Comparison of ENCODE assay signal across 8 cellular contexts in the genomic region with DNA sequence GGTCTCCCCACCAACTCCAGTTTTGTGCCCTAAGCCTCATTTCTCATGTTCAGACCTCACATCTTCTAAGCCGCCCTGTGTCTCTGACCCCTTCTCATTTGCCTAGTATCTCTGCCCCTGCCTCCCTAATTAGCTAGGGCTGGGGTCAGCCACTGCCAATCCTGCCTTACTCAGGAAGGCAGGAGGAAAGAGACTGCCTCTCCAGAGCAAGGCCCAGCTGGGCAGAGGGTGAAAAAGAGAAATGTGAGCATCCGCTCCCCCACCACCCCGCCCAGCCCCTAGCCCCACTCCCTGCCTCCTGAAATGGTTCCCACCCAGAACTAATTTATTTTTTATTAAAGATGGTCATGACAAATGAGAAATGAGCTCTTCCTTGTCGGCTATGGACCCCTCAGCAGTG. TPM values are rescaled to one million over a fixed set of nuclear protein-coding genes. Genes with fewer than 3 reads are reported as not detected.
A peak's percentile ranks its signal among the peaks of the same experiment; 100 is the strongest.
DNase-seq lines count a peak whose midpoint lies in the region; ATAC-seq and TF ChIP-seq lines count a peak whose summit lies in the region.

No MANE protein-coding gene starts in this region.

- no peak overlapping the region for H2AFZ ChIP-seq in OCI-LY3 (ENCODE audit: low read depth, low read length)

- peaks cover 77% of the 10 kb centered on the region for H3K4me1 Mint-ChIP-seq in nephron progenitor cell

- no peak for ATAC-seq in HG02610 (IDR thresholded peaks at IDR 0.05; ENCODE audit: unreplicated experiment)

- H3K4me3 ChIP-seq in BJ (ENCODE audit: low read depth, low read length) (peak overlapping the region; percentile 47), OCI-LY3 (ENCODE audit: low read length) (peak overlapping the region; percentile 80)

- POLR2A ChIA-PET in BJ (lab: Charles Lee) = interaction anchor here (0.5 to 1.2 kb wide), 2 partner anchors 19 to 500 kb away, joined by 4 to 5 read pairs; partner anchors contain the start of gene MCL1

- peak overlapping the region; percentile 96 for H3K4me2 ChIP-seq in OCI-LY3 (ENCODE audit: low read length)

- peaks cover 51% of the 10 kb centered on the region for H3K4me1 ChIP-seq in OCI-LY3 (ENCODE audit: low read length)

- peaks cover 39% of the 10 kb centered on the region for H3K79me2 ChIP-seq in OCI-LY3 (ENCODE audit: low read length)

- DNase-seq in BJ (ENCODE audit: low read depth) (no peak), ecto neural progenitor cell (ENCODE audit: low spot score) (peak; percentile 45), nephron progenitor cell (no peak), pons (ENCODE audit: low spot score) (no peak), hypothalamus (lab: John Stamatoyannopoulos, UW) (no peak)
- no peak for DNase-seq in stimulated activated CD4-positive, alpha-beta T cell treated with anti-CD3 and anti-CD28 coated beads, Interleukin-15, amount 100 ng/mL, for 24 hours

- H3K27ac ChIP-seq in OCI-LY3 (ENCODE audit: low read length) = no peak overlapping the region; the same call in 1 of the 2 replicates

- no peaks in the 10 kb centered on the region for H3K36me3 Mint-ChIP-seq in nephron progenitor cell (ENCODE audit: low read depth)

- H3K27me3 ChIP-seq in BJ (ENCODE audit: control insufficient read depth, insufficient read depth, low read length) (no peaks in the 10 kb centered on the region), OCI-LY3 (ENCODE audit: low read depth, low read length) (no peaks in the 10 kb centered on the region)

- H3K9me3 Mint-ChIP-seq in nephron progenitor cell = no peaks in the 10 kb centered on the region

- H3K9ac ChIP-seq in OCI-LY3 (ENCODE audit: low read length) = peak overlapping the region; percentile 94

- H3K27ac Mint-ChIP-seq in nephron progenitor cell = peak overlapping the region; percentile 100

- no peaks in the 10 kb centered on the region for H3K9me3 ChIP-seq in OCI-LY3 (ENCODE audit: insufficient read depth, low read length)

- peak overlapping the region; percentile 86 for H3K4me3 Mint-ChIP-seq in nephron progenitor cell

- no peaks in the 10 kb centered on the region for H4K20me1 ChIP-seq in OCI-LY3 (ENCODE audit: insufficient read depth, low read length)

- H3K36me3 ChIP-seq in BJ (ENCODE audit: control insufficient read depth, insufficient read depth, low read length) (peaks cover 6% of the 10 kb centered on the region), OCI-LY3 (replicated peaks; ENCODE audit: low read depth, low read length) (no peaks in the 10 kb centered on the region)

- no peak for TF ChIP-seq CTCF in BJ (IDR thresholded peaks at IDR 0.05; ENCODE audit: insufficient read depth, low read depth, low read length)
- TF ChIP-seq CTCF in OCI-LY3 (IDR thresholded peaks at IDR 0.05; ENCODE audit: low read depth, low read length) = no peak
- TF ChIP-seq CTCF in nephron progenitor cell (IDR thresholded peaks at IDR 0.05) = no peak

- CTCF ChIA-PET in BJ (lab: Yijun Ruan, JAX) = interaction anchor here (0.6 to 9.9 kb wide), 39 partner anchors 9 to 435 kb away, joined by 3 to 121 read pairs (median 5); partner anchors contain the start of genes ADAMTSL4, CTSK, ECM1 and ENSA

- H3K27me3 Mint-ChIP-seq in nephron progenitor cell (ENCODE audit: low read depth, poor library complexity) = peaks cover 2% of the 10 kb centered on the region

RNA-seq across cellular contexts. Expression of gene ADAMTSL4, which starts 11.4 kb away (rescaled TPM):
- polyA plus RNA-seq in BJ (2011; rRNA removed) = 6.1 and 8.6 TPM in 2 replicates
- polyA minus RNA-seq in BJ (2011; rRNA and poly(A)+ RNA removed) = 3.8 and 5.9 TPM in 2 replicates

RNA-seq across cellular contexts. Expression of gene MCL1, which starts 18.8 kb away (rescaled TPM):
- polyA plus RNA-seq in BJ (2011; rRNA removed) = 45.4 and 80.5 TPM in 2 replicates
- polyA minus RNA-seq in BJ (2011; rRNA and poly(A)+ RNA removed) = 69.5 and 71.5 TPM in 2 replicates

RNA-seq across cellular contexts. Expression of gene FALEC, which starts 45.0 kb away (rescaled TPM):
- polyA plus RNA-seq in BJ (2011; rRNA removed) = 0.17 TPM in 1 of 2 replicates, not detected in the other
- polyA minus RNA-seq in BJ (2011; rRNA and poly(A)+ RNA removed) = not detected in 2 replicates

RNA-seq across cellular contexts. Expression of gene ECM1, which starts 52.7 kb away (rescaled TPM):
- 108 and 204 TPM in 2 replicates for polyA plus RNA-seq in BJ (2011; rRNA removed)
- polyA minus RNA-seq in BJ (2011; rRNA and poly(A)+ RNA removed) = 48.5 and 51.1 TPM in 2 replicates
